ENCODE assay signal across 1 cellular context in genomic region chr2:241506793-241507429, GRCh38.
A peak's percentile ranks its signal among the peaks of the same experiment; 100 is the strongest.
TF ChIP-seq lines count a peak whose summit lies in the region.

No MANE protein-coding gene starts in this region.

TF ChIP-seq in HepG2, 621 proteins besides CTCF, POLR2A, EP300 and RAD21 (continued from another document):
- TF ChIP-seq LCORL (IDR thresholded peaks at IDR 0.05) (no peak), LCORL (CRISPR knock-in tag; IDR thresholded peaks at IDR 0.05) (peak; percentile 5; the same call in 1 of the 2 replicates), CENPT (CRISPR knock-in tag; IDR thresholded peaks at IDR 0.05; ENCODE audit: low read depth) (no peak), ZNF24 (IDR thresholded peaks at IDR 0.05) (no peak), ZBTB14 (CRISPR knock-in tag; IDR thresholded peaks at IDR 0.05) (no peak), EED (CRISPR knock-in tag; IDR thresholded peaks at IDR 0.05) (peak; percentile 43; the same call in 1 of the 2 replicates), TARDBP (CRISPR knock-in tag; IDR thresholded peaks at IDR 0.05) (no peak), SRF (IDR thresholded peaks at IDR 0.05; ENCODE audit: low read depth, low read length) (no peak), PRMT3 (CRISPR knock-in tag; IDR thresholded peaks at IDR 0.05; ENCODE audit: borderline replicate concordance, low read depth) (no peak), ZNF670 (CRISPR knock-in tag; IDR thresholded peaks at IDR 0.05; ENCODE audit: borderline replicate concordance) (0 out of 2 replicates have a peak, but pooled peaks have one; percentile 69), ZNF44 (CRISPR knock-in tag; IDR thresholded peaks at IDR 0.05) (no peak), TFDP1 (CRISPR knock-in tag; IDR thresholded peaks at IDR 0.05; ENCODE audit: borderline replicate concordance) (no peak), SP2 (CRISPR knock-in tag; IDR thresholded peaks at IDR 0.05) (no peak), ZNF280B (CRISPR knock-in tag; IDR thresholded peaks at IDR 0.05; ENCODE audit: borderline replicate concordance) (no peak; the same call in 1 of the 2 replicates), MED1 (CRISPR knock-in tag; IDR thresholded peaks at IDR 0.05) (no peak), SRY (CRISPR knock-in tag; IDR thresholded peaks at IDR 0.05) (no peak), ZSCAN29 (CRISPR knock-in tag; conservative IDR thresholded peaks at IDR 0.05) (no peak), NFYC (CRISPR knock-in tag; IDR thresholded peaks at IDR 0.05) (no peak), ZNF687 (CRISPR knock-in tag; IDR thresholded peaks at IDR 0.05) (no peak), ZNF562 (CRISPR knock-in tag; IDR thresholded peaks at IDR 0.05; ENCODE audit: borderline replicate concordance) (no peak), KIAA2018 (CRISPR knock-in tag; IDR thresholded peaks at IDR 0.05; ENCODE audit: borderline replicate concordance) (no peak), ZNF510 (CRISPR knock-in tag; IDR thresholded peaks at IDR 0.05; ENCODE audit: low read depth) (no peak)
